In genomic region chrX:150772150-150772970, GRCh38 we compare ENCODE assay signal across 9 cellular contexts.
DNase-seq lines count a peak whose midpoint lies in the region; ATAC-seq and TF ChIP-seq lines count a peak whose summit lies in the region.
"Had no signal": no experiment of that assay in that cellular context is flagged by ENCODE, and none has a peak within 500 bp of the region (broad histone marks: within the 10 kb centered on the region; RNA-seq: fewer than 3 reads in every experiment).

No MANE protein-coding gene starts in this region.

- TF ChIP-seq CTCF in 22Rv1 (IDR thresholded peaks at IDR 0.05), result peak; percentile 80
- peak; percentile 88 for TF ChIP-seq CTCF in GM13977 (IDR thresholded peaks at IDR 0.05; ENCODE audit: extremely low read depth, insufficient read depth, missing control alignments)
- TF ChIP-seq CTCF in coronary artery (IDR thresholded peaks at IDR 0.05), result peak; percentile 65
- TF ChIP-seq CTCF in lower lobe of right lung (IDR thresholded peaks at IDR 0.05), result peak; percentile 79

- H3K4me1 ChIP-seq in lower lobe of right lung, result no peaks in the 10 kb centered on the region

- H3K27ac Mint-ChIP-seq in activated CD4-positive, alpha-beta T cell treated with anti-CD3 and anti-CD28 coated beads, Interleukin-2, amount 10 ng/mL, durations not matched to agents 24 days and 14 days, result no peak overlapping the region

- no peak overlapping the region for H3K4me3 Mint-ChIP-seq in activated CD4-positive, alpha-beta T cell treated with anti-CD3 and anti-CD28 coated beads, Interleukin-2, amount 10 ng/mL, durations not matched to agents 24 days and 14 days

- H3K4me3 ChIP-seq in coronary artery, result no peak overlapping the region
- H3K4me3 ChIP-seq in lower lobe of right lung, result no peak overlapping the region
- H3K4me3 ChIP-seq: skin epidermis had no signal

- ATAC-seq in HG03045 (IDR thresholded peaks at IDR 0.05; ENCODE audit: unreplicated experiment) (peak; percentile 78), lower lobe of right lung (peak; percentile 84 to 91)

- no peaks in the 10 kb centered on the region for H3K9me3 Mint-ChIP-seq in activated CD4-positive, alpha-beta T cell treated with anti-CD3 and anti-CD28 coated beads, Interleukin-2, amount 10 ng/mL, durations not matched to agents 24 days and 14 days

- peaks cover 9% of the 10 kb centered on the region for H3K36me3 ChIP-seq in lower lobe of right lung

- no peaks in the 10 kb centered on the region for H3K36me3 Mint-ChIP-seq in activated CD4-positive, alpha-beta T cell treated with anti-CD3 and anti-CD28 coated beads, Interleukin-2, amount 10 ng/mL, durations not matched to agents 24 days and 14 days (ENCODE audit: low read depth)

- H3K27ac ChIP-seq in 22Rv1 (no peak overlapping the region), coronary artery (no peak overlapping the region), lower lobe of right lung (no peak overlapping the region)
- H3K27ac ChIP-seq: skin epidermis had no signal

- DNase-seq in GM13977 (ENCODE audit: low spot score), result peak; percentile 82
- peak; percentile 11 to 62 for DNase-seq in NCI-H446 (lab: John Stamatoyannopoulos, UW)
- DNase-seq in activated CD4-positive, alpha-beta T cell treated with anti-CD3 and anti-CD28 coated beads, Interleukin-2, amount 10 ng/mL, durations not matched to agents 24 days and 14 days, result peak; percentile 92
- DNase-seq in coronary artery (ENCODE audit: low spot score), result peak; percentile 84
- DNase-seq in lower lobe of right lung, result peak; percentile 81
- DNase-seq in stimulated activated CD8-positive, alpha-beta memory T cell treated with anti-CD3 and anti-CD28 coated beads, Interleukin-12 subunit alpha, Interleukin-12 subunit beta, amount 100 ng/mL, for 4 hours (ENCODE audit: low read depth), result peak; percentile 34

- H3K9me3 ChIP-seq in lower lobe of right lung, result no peaks in the 10 kb centered on the region

- H3K27me3 Mint-ChIP-seq in activated CD4-positive, alpha-beta T cell treated with anti-CD3 and anti-CD28 coated beads, Interleukin-2, amount 10 ng/mL, durations not matched to agents 24 days and 14 days, result no peaks in the 10 kb centered on the region

- H3K27me3 ChIP-seq in lower lobe of right lung (ENCODE audit: low read depth), result no peaks in the 10 kb centered on the region

- intact Hi-C loops in activated CD4-positive, alpha-beta T cell treated with anti-CD3 and anti-CD28 coated beads, Interleukin-2, amount 10 ng/mL, durations not matched to agents 24 days and 14 days (cut with micrococcal nuclease), result loop anchor here (1.0 to 10.0 kb wide), 3 partner anchors 212 to 910 kb away; partner anchors contain the start of gene HMGB3
- intact Hi-C loops in lower lobe of right lung (cut with DNase I), result loop anchor here (5.0 kb wide), 1 partner anchor 310 kb away; no protein-coding TSS in a partner anchor

- in situ Hi-C loops in GM13977 (cut with MboI; ENCODE audit: low pct_unique_long_range_greater_than_20kb, low sequenced_read_pairs, unreplicated experiment), result loop anchor here (10.0 kb wide), 1 partner anchor 312 kb away; no protein-coding TSS in a partner anchor

- peaks cover 2% of the 10 kb centered on the region for H3K4me1 Mint-ChIP-seq in activated CD4-positive, alpha-beta T cell treated with anti-CD3 and anti-CD28 coated beads, Interleukin-2, amount 10 ng/mL, durations not matched to agents 24 days and 14 days

Comparison
In these comparisons a context has a peak if more than half of its experiments do, and no peak if none do; other contexts are left out.
1. DNase-seq: peak in every context shown above with its lines; median percentile 92 in activated CD4-positive, alpha-beta T cell treated with anti-CD3 and anti-CD28 coated beads, Interleukin-2, amount 10 ng/mL, durations not matched to agents 24 days and 14 days; 84 in coronary artery; 82 in GM13977; 81 in lower lobe of right lung; 36 in NCI-H446; 34 in stimulated activated CD8-positive, alpha-beta memory T cell treated with anti-CD3 and anti-CD28 coated beads, Interleukin-12 subunit alpha, Interleukin-12 subunit beta, amount 100 ng/mL, for 4 hours.